In genomic region chr5:51377151-51378060, GRCh38 we compare ENCODE assay signal across 21 cellular contexts. TPM values are rescaled to one million over a fixed set of nuclear protein-coding genes. Genes with fewer than 3 reads are reported as not detected.
A peak's percentile ranks its signal among the peaks of the same experiment; 100 is the strongest.
DNase-seq lines count a peak whose midpoint lies in the region; ATAC-seq, FAIRE-seq and TF ChIP-seq lines count a peak whose summit lies in the region.
"Had no signal": no experiment of that assay in that cellular context is flagged by ENCODE, and none has a peak within 500 bp of the region (broad histone marks: within the 10 kb centered on the region; RNA-seq: fewer than 3 reads in every experiment).

No MANE protein-coding gene starts in this region.

- TF ChIP-seq POLR2A in stomach (IDR thresholded peaks at IDR 0.05), result no peak

- H2AK5ac ChIP-seq in mesendoderm (ENCODE audit: low read length), result no peak overlapping the region

- H3K79me2 ChIP-seq in mesendoderm (ENCODE audit: control insufficient read depth, insufficient read depth, low read length), result no peaks in the 10 kb centered on the region
- H3K79me2 ChIP-seq: parathyroid adenoma had no signal

- H3K9me3 Mint-ChIP-seq in T-helper 1 cell treated with Interleukin-12 subunit alpha and Interleukin-12 subunit beta and Interleukin-4 antibody, amounts not matched to agents 30 μg/mL and 1 μg/mL, for 36 hours, result no peaks in the 10 kb centered on the region
- H3K9me3 Mint-ChIP-seq in activated T-helper 1 cell treated with anti-CD3 and anti-CD28 coated beads, Interleukin-12 subunit alpha, Interleukin-12 subunit beta, Interleukin-2, Interleukin-4 antibody, amounts not matched to agents 30 ng/mL and 10 ng/mL and 1 ng/mL, durations not matched to agents 14 hours and 24 hours and 36 hours, result no peaks in the 10 kb centered on the region

- H3K18ac ChIP-seq in mesendoderm (ENCODE audit: low read length), result no peak overlapping the region

- peaks cover 3% of the 10 kb centered on the region for H3K36me3 Mint-ChIP-seq in T-helper 1 cell treated with Interleukin-12 subunit alpha and Interleukin-12 subunit beta and Interleukin-4 antibody, amounts not matched to agents 30 μg/mL and 1 μg/mL, for 36 hours (ENCODE audit: low read depth)
- no peaks in the 10 kb centered on the region for H3K36me3 Mint-ChIP-seq in activated T-helper 1 cell treated with anti-CD3 and anti-CD28 coated beads, Interleukin-12 subunit alpha, Interleukin-12 subunit beta, Interleukin-2, Interleukin-4 antibody, amounts not matched to agents 30 ng/mL and 10 ng/mL and 1 ng/mL, durations not matched to agents 14 hours and 24 hours and 36 hours (ENCODE audit: low read depth)

- no peak overlapping the region for H3K23ac ChIP-seq in mesendoderm (ENCODE audit: low read length)

- WGBS in mesendoderm (ENCODE audit: extremely low coverage, insufficient coverage, low lambda C conversion rate), result no CpG with 5 or more reads among the region's 40 CpGs
- WGBS in stomach, 5 donors, result 38 to 73% (median 64%) methylated on average over 39 to 40 of the region's 40 CpGs
- 26 to 30% (median 30%) methylated on average over 40 of the region's 40 CpGs for WGBS in small intestine, 3 donors

- no peak overlapping the region for H2BK120ac ChIP-seq in mesendoderm (ENCODE audit: low read depth, low read length)

- peaks cover 5% of the 10 kb centered on the region for H3K4me1 Mint-ChIP-seq in T-helper 1 cell treated with Interleukin-12 subunit alpha and Interleukin-12 subunit beta and Interleukin-4 antibody, amounts not matched to agents 30 μg/mL and 1 μg/mL, for 36 hours (ENCODE audit: low read depth)
- no peaks in the 10 kb centered on the region for H3K4me1 Mint-ChIP-seq in activated T-helper 1 cell treated with anti-CD3 and anti-CD28 coated beads, Interleukin-12 subunit alpha, Interleukin-12 subunit beta, Interleukin-2, Interleukin-4 antibody, amounts not matched to agents 30 ng/mL and 10 ng/mL and 1 ng/mL, durations not matched to agents 14 hours and 24 hours and 36 hours (ENCODE audit: low read depth)
- H3K4me1 Mint-ChIP-seq: central memory CD8-positive, alpha-beta T cell had no signal

- no peak overlapping the region for H3K4me3 Mint-ChIP-seq in T-helper 1 cell treated with Interleukin-12 subunit alpha and Interleukin-12 subunit beta and Interleukin-4 antibody, amounts not matched to agents 30 μg/mL and 1 μg/mL, for 36 hours
- no peak overlapping the region for H3K4me3 Mint-ChIP-seq in activated T-helper 1 cell treated with anti-CD3 and anti-CD28 coated beads, Interleukin-12 subunit alpha, Interleukin-12 subunit beta, Interleukin-2, Interleukin-4 antibody, amounts not matched to agents 30 ng/mL and 10 ng/mL and 1 ng/mL, durations not matched to agents 14 hours and 24 hours and 36 hours
- H3K4me3 Mint-ChIP-seq: central memory CD8-positive, alpha-beta T cell had no signal

- H3K27me3 ChIP-seq in mesendoderm (ENCODE audit: insufficient read depth, low read length, poor library complexity), result peaks cover 16% of the 10 kb centered on the region
- H3K27me3 ChIP-seq in stomach, result peaks cover 0 to 36% (median 5%) of the 10 kb centered on the region in 3 donors
- peaks cover 0 to 34% of the 10 kb centered on the region in 2 donors for H3K27me3 ChIP-seq in small intestine (ENCODE audit: control insufficient read depth in 2 of 2, insufficient read depth in 2 of 2, low read length in 2 of 2)

- TF ChIP-seq CTCF in stomach (IDR thresholded peaks at IDR 0.05), result no peak

- H3K4me1 ChIP-seq in mesendoderm (ENCODE audit: control insufficient read depth, low read depth, low read length) (peaks cover 7% of the 10 kb centered on the region), stomach (peaks cover 4 to 49% (median 28%) of the 10 kb centered on the region in 4 donors), small intestine (ENCODE audit: control insufficient read depth in 2 of 2, insufficient read depth in 1 of 2, low read depth in 1 of 2, low read length in 1 of 2) (no peaks in the 10 kb centered on the region)
- H3K4me1 ChIP-seq: parathyroid adenoma had no signal

- H4K5ac ChIP-seq in mesendoderm (ENCODE audit: low read length), result no peak overlapping the region

- H3K27ac ChIP-seq in mesendoderm (ENCODE audit: low read depth, low read length) (no peak overlapping the region), stomach (peak overlapping the region in 4 of 5 donors; percentile 90 to 97 (median 93)), small intestine (ENCODE audit: low read depth in 1 of 2, low read length in 1 of 2) (no peak overlapping the region)
- H3K27ac ChIP-seq: adrenal gland; BLaER1 treated with 17β-estradiol and CSF1 and Interleukin-3, amounts not matched to agents 10 nM and 100 nM; parathyroid adenoma; skin epidermis; tibial artery; WERI-Rb-1 had no signal

- no peaks in the 10 kb centered on the region for H3K36me3 ChIP-seq in mesendoderm (ENCODE audit: control insufficient read depth, insufficient read depth, low read length)
- H3K36me3 ChIP-seq in stomach, result no peaks in the 10 kb centered on the region
- H3K36me3 ChIP-seq in small intestine (ENCODE audit: control insufficient read depth in 2 of 2, insufficient read depth in 2 of 2, low read length in 2 of 2), result no peaks in the 10 kb centered on the region
- H3K36me3 ChIP-seq: adrenal gland; BLaER1 treated with 17β-estradiol and CSF1 and Interleukin-3, amounts not matched to agents 10 nM and 100 nM; tibial artery; WERI-Rb-1 had no signal

- no peak for DNase-seq in T-helper 1 cell
- DNase-seq in activated T-helper 1 cell treated with anti-CD3 and anti-CD28 coated beads, Interleukin-12 subunit alpha, Interleukin-12 subunit beta, Interleukin-2, Interleukin-4 antibody, amounts not matched to agents 30 ng/mL and 10 ng/mL and 1 ng/mL, durations not matched to agents 14 hours and 24 hours and 36 hours (ENCODE audit: low spot score), result no peak
- DNase-seq in mesendoderm, result peak; percentile 56
- DNase-seq in stomach, result no peak
- no peak for DNase-seq in NCI-H774 (lab: John Stamatoyannopoulos, UW)
- no peak for DNase-seq in small intestine
- DNase-seq: 8988T; effector memory CD4-positive, alpha-beta T cell; hippocampal formation; KG1; left colon; mucosa of descending colon; tibial artery; WERI-Rb-1 had no signal

- H3K4me3 ChIP-seq in mesendoderm (ENCODE audit: low read length) (peak overlapping the region; percentile 1), stomach (peak overlapping the region in 3 of 4 donors; percentile 29 to 81 (median 43)), small intestine (ENCODE audit: low read depth in 1 of 2, low read length in 2 of 2) (no peak overlapping the region)
- H3K4me3 ChIP-seq: mucosa of descending colon, skin epidermis, tibial artery had no signal

- H3K9ac ChIP-seq in mesendoderm (ENCODE audit: low read length), result peak overlapping the region; percentile 37
- H3K9ac ChIP-seq: parathyroid adenoma had no signal

- peak overlapping the region; percentile 65 for H3K56ac ChIP-seq in mesendoderm (ENCODE audit: low read length)

- no peak overlapping the region for H4K8ac ChIP-seq in mesendoderm (ENCODE audit: low read depth, low read length)

- no peak for TF ChIP-seq EP300 in stomach (IDR thresholded peaks at IDR 0.05)

- FAIRE-seq in small intestine (lab: Jason Lieb, UNC), result no peak

- H2BK15ac ChIP-seq in mesendoderm (replicated peaks; ENCODE audit: low read depth), result no peak overlapping the region

- H2BK5ac ChIP-seq in mesendoderm (ENCODE audit: low read length), result no peak overlapping the region

- H3K27me3 Mint-ChIP-seq in T-helper 1 cell treated with Interleukin-12 subunit alpha and Interleukin-12 subunit beta and Interleukin-4 antibody, amounts not matched to agents 30 μg/mL and 1 μg/mL, for 36 hours (ENCODE audit: low read depth), result peaks cover 61% of the 10 kb centered on the region
- H3K27me3 Mint-ChIP-seq in activated T-helper 1 cell treated with anti-CD3 and anti-CD28 coated beads, Interleukin-12 subunit alpha, Interleukin-12 subunit beta, Interleukin-2, Interleukin-4 antibody, amounts not matched to agents 30 ng/mL and 10 ng/mL and 1 ng/mL, durations not matched to agents 14 hours and 24 hours and 36 hours (ENCODE audit: insufficient read depth), result peaks cover 62% of the 10 kb centered on the region

- H3K79me1 ChIP-seq in mesendoderm (ENCODE audit: low read length), result no peaks in the 10 kb centered on the region

- peak overlapping the region; percentile 46 for H3K27ac Mint-ChIP-seq in T-helper 1 cell treated with Interleukin-12 subunit alpha and Interleukin-12 subunit beta and Interleukin-4 antibody, amounts not matched to agents 30 μg/mL and 1 μg/mL, for 36 hours
- H3K27ac Mint-ChIP-seq in activated T-helper 1 cell treated with anti-CD3 and anti-CD28 coated beads, Interleukin-12 subunit alpha, Interleukin-12 subunit beta, Interleukin-2, Interleukin-4 antibody, amounts not matched to agents 30 ng/mL and 10 ng/mL and 1 ng/mL, durations not matched to agents 14 hours and 24 hours and 36 hours, result peak overlapping the region; percentile 11

- no peak overlapping the region for H3K4ac ChIP-seq in mesendoderm (ENCODE audit: low read depth, low read length)

- ATAC-seq in GM18861 (IDR thresholded peaks at IDR 0.05; ENCODE audit: unreplicated experiment), result no peak
- ATAC-seq: left colon, mucosa of descending colon had no signal

- intact Hi-C loops in activated T-helper 1 cell treated with anti-CD3 and anti-CD28 coated beads, Interleukin-12 subunit alpha, Interleukin-12 subunit beta, Interleukin-2, Interleukin-4 antibody, amounts not matched to agents 30 ng/mL and 10 ng/mL and 1 ng/mL, durations not matched to agents 14 hours and 24 hours and 36 hours (cut with micrococcal nuclease), result loop anchor here (2.0 kb wide), 1 partner anchor 413 kb away; no protein-coding TSS in a partner anchor
- intact Hi-C loops in stomach (cut with DNase I; ENCODE audit: low total_unique reads), result no loop called here

- no peaks in the 10 kb centered on the region for H3K9me3 ChIP-seq in stomach
- no peaks in the 10 kb centered on the region for H3K9me3 ChIP-seq in small intestine (ENCODE audit: control insufficient read depth, low read depth)
- H3K9me3 ChIP-seq: adrenal gland, mucosa of descending colon, tibial artery had no signal

- H3K4me2 ChIP-seq in mesendoderm (ENCODE audit: low read length), result peak overlapping the region; percentile 93

RNA-seq across cellular contexts. Expression of gene ISL1, which starts 5.8 kb away (rescaled TPM):
- total RNA-seq in activated T-helper 1 cell treated with anti-CD3 and anti-CD28 coated beads, Interleukin-12 subunit alpha, Interleukin-12 subunit beta, Interleukin-2, Interleukin-4 antibody, amounts not matched to agents 30 ng/mL and 10 ng/mL and 1 ng/mL, durations not matched to agents 14 hours and 24 hours and 36 hours, result not detected in 2 replicates
- polyA plus RNA-seq in mesendoderm (2013, experiment 1 of 2), result 0.79 TPM
- polyA plus RNA-seq in mesendoderm (2013, experiment 2 of 2), result 0.78 TPM
- 10 to 100 TPM in 2 of 5 donors, 1 to 10 TPM in 2, not detected in 1; 1.8 to 20.7 (median 11.4) TPM for total RNA-seq in stomach
- polyA plus RNA-seq in stomach (1 to 10 TPM; 6.9 to 7.9 (median 7.9) TPM), small intestine (under 1 TPM; 0.45 to 0.54 (median 0.54) TPM)

Comparison
In these comparisons a context has a peak if more than half of its experiments do, and no peak if none do; other contexts are left out.
1. H3K27ac ChIP-seq: peak in stomach (4 of 5); none in mesendoderm (single experiment) and small intestine (0 of 2).
2. H3K4me3 ChIP-seq: peak in mesendoderm (single experiment) and stomach (3 of 4); none in small intestine (0 of 2).